Comparison of ENCODE assay signal across 12 cellular contexts in genomic region chr11:61784506-61784805, GRCh38. TPM values are rescaled to one million over a fixed set of nuclear protein-coding genes. Genes with fewer than 3 reads are reported as not detected.
"Had no signal": no experiment of that assay in that cellular context is flagged by ENCODE, and none has a peak within 500 bp of the region (broad histone marks: within the 10 kb centered on the region; RNA-seq: fewer than 3 reads in every experiment).

No MANE protein-coding gene starts in this region.

- H3K4me3 ChIP-seq: ascending aorta, hepatocyte, left lung, ovary, tibial artery, uterus had no signal

- DNase-seq: activated CD4-positive, alpha-beta T cell treated with anti-CD3 and anti-CD28 coated beads, Interleukin-2, amount 10 ng/mL, durations not matched to agents 24 days and 14 days; activated CD4-positive, CD25-positive, alpha-beta regulatory T cell; activated CD8-positive, alpha-beta T cell treated with anti-CD3 and anti-CD28 coated beads, Interleukin-2, amount 10 ng/mL, durations not matched to agents 7 days and 5 days; activated naive CD4-positive, alpha-beta T cell; stimulated activated naive B cell treated with anti-CD40 and anti-IgM and Interleukin-4, amounts not matched to agents 10 μg/mL and 1 μg/mL and 100 μg/mL, for 72 hours; tibial artery; uterus had no signal

- H2AFZ ChIP-seq: hepatocyte had no signal

- ATAC-seq: activated CD8-positive, alpha-beta T cell treated with anti-CD3 and anti-CD28 coated beads, Interleukin-2, amount 10 ng/mL, durations not matched to agents 7 days and 5 days; left lung; natural killer cell treated with Interleukin-12 subunit alpha and Interleukin-12 subunit beta and Interleukin-15 and Interleukin-18, amount 100 ng/mL, for 72 hours; stimulated activated naive B cell treated with anti-CD40 and anti-IgM and Interleukin-4, amounts not matched to agents 10 μg/mL and 1 μg/mL and 100 μg/mL, for 72 hours had no signal

- H3K36me3 ChIP-seq: ovary, uterus had no signal

- H3K9me3 ChIP-seq: ascending aorta, left lung, ovary, tibial artery, uterus had no signal

- H3K27me3 ChIP-seq: ascending aorta, hepatocyte, left lung, ovary, tibial artery, uterus had no signal

- H3K79me2 ChIP-seq: hepatocyte had no signal

- H3K9me3 Mint-ChIP-seq: activated CD4-positive, alpha-beta T cell treated with anti-CD3 and anti-CD28 coated beads, Interleukin-2, amount 10 ng/mL, durations not matched to agents 24 days and 14 days; natural killer cell treated with Interleukin-12 subunit alpha and Interleukin-12 subunit beta and Interleukin-15 and Interleukin-18, amount 100 ng/mL, for 72 hours; stimulated activated naive B cell treated with anti-CD40 and anti-IgM and Interleukin-4, amounts not matched to agents 10 μg/mL and 1 μg/mL and 100 μg/mL, for 72 hours had no signal

- H3K36me3 Mint-ChIP-seq: natural killer cell treated with Interleukin-12 subunit alpha and Interleukin-12 subunit beta and Interleukin-15 and Interleukin-18, amount 100 ng/mL, for 72 hours had no signal

- H3K4me2 ChIP-seq: hepatocyte had no signal

- H3K27ac Mint-ChIP-seq: activated CD4-positive, alpha-beta T cell treated with anti-CD3 and anti-CD28 coated beads, Interleukin-2, amount 10 ng/mL, durations not matched to agents 24 days and 14 days; activated CD8-positive, alpha-beta T cell treated with anti-CD3 and anti-CD28 coated beads, Interleukin-2, amount 10 ng/mL, durations not matched to agents 7 days and 5 days had no signal

- H3K4me3 Mint-ChIP-seq: activated CD4-positive, alpha-beta T cell treated with anti-CD3 and anti-CD28 coated beads, Interleukin-2, amount 10 ng/mL, durations not matched to agents 24 days and 14 days; activated CD8-positive, alpha-beta T cell treated with anti-CD3 and anti-CD28 coated beads, Interleukin-2, amount 10 ng/mL, durations not matched to agents 7 days and 5 days; natural killer cell treated with Interleukin-12 subunit alpha and Interleukin-12 subunit beta and Interleukin-15 and Interleukin-18, amount 100 ng/mL, for 72 hours; stimulated activated naive B cell treated with anti-CD40 and anti-IgM and Interleukin-4, amounts not matched to agents 10 μg/mL and 1 μg/mL and 100 μg/mL, for 72 hours had no signal

- H3K27ac ChIP-seq: ascending aorta, hepatocyte, left lung, ovary, tibial artery, uterus had no signal

- H3K27me3 Mint-ChIP-seq: activated CD4-positive, alpha-beta T cell treated with anti-CD3 and anti-CD28 coated beads, Interleukin-2, amount 10 ng/mL, durations not matched to agents 24 days and 14 days; natural killer cell treated with Interleukin-12 subunit alpha and Interleukin-12 subunit beta and Interleukin-15 and Interleukin-18, amount 100 ng/mL, for 72 hours had no signal

- H3K4me1 ChIP-seq: ascending aorta, left lung, tibial artery, uterus had no signal

RNA-seq across cellular contexts. Expression of gene MYRF, which starts 32.0 kb away (rescaled TPM):
- total RNA-seq: ascending aorta had no signal
